ENCODE assay signal across 10 cellular contexts in the genomic region with DNA sequence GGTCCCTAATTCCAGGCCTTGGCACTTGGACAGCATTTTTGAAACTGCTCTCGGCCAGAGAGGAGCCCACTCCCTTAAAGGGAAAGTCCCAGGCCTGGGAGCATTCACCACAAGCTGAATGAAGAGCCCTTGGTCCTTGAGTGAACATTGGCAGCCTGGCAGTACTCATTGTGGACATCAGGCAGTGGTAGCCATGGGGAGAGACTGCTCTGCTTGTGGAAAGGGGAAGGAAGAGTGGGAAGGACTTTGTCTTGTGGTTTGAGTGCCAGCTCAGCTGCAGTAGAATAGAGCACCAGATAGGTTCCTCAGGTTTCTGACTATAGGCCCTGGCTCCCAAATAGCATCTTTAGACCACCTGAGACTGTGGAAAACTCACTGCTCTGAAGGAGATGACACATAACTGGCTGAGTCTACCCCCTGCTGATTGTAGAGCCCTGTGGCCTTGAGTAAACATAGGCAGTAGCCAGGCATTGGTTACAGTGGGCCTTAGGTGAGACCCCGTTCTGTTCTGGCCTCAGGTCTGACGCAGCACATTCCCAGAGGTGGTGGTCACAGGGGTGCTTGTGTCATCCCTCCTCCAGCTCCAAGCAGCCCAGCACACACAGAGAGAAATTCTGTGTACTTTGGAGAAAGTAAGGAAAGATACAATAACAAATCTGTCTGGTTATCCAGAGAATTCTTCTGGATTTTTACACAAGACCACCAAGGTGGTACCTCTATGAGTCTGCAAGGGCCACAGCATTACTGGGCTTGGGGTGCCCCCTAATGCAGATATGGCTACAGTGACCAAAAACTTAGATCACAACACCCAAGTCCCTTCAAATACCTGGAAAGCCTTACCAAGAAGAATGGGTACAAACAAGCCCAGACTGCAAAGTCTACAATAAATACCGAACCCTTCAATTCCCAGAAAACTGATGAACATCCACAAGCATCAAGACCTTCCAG.
DNase-seq lines count a peak whose midpoint lies in the region; ATAC-seq and TF ChIP-seq lines count a peak whose summit lies in the region.
"Had no signal": no experiment of that assay in that cellular context is flagged by ENCODE, and none has a peak within 500 bp of the region (broad histone marks: within the 10 kb centered on the region; RNA-seq: fewer than 3 reads in every experiment).

No MANE protein-coding gene starts in this region.

- no peaks in the 10 kb centered on the region for H3K4me1 ChIP-seq in Panc1 (ENCODE audit: control insufficient read depth, insufficient read depth, low read length)

- no peaks in the 10 kb centered on the region for H3K36me3 ChIP-seq in Panc1 (ENCODE audit: control insufficient read depth, insufficient read depth, low read length)

- ATAC-seq in Panc1 (no peak), GM19351 (IDR thresholded peaks at IDR 0.05; ENCODE audit: unreplicated experiment) (no peak)
- ATAC-seq: activated T-cell treated with anti-CD3 and anti-CD28 coated beads, Interleukin-2, amount 50 U/mL, for 72 hours; T-helper 17 cell had no signal

- DNase-seq in NOMO-1 treated with DMSO at 0.1 percent for 48 hours (lab: John Stamatoyannopoulos, UW; ENCODE audit: unreplicated experiment) (peak; percentile 25), NOMO-1 treated with dmso at 0.1 percent for 144 hours (lab: John Stamatoyannopoulos, UW; ENCODE audit: unreplicated experiment) (no peak), Panc1 (ENCODE audit: low read depth, low spot score) (no peak), fibroblast of pulmonary artery (ENCODE audit: low read depth) (no peak), skeletal muscle cell (ENCODE audit: low read depth) (peak; percentile 91), NCI-H1694 (lab: John Stamatoyannopoulos, UW) (no peak), NCI-H526 (lab: John Stamatoyannopoulos, UW) (no peak)
- DNase-seq: activated T-cell treated with anti-CD3 and anti-CD28 coated beads, Interleukin-2, amount 50 U/mL, for 72 hours; T-helper 17 cell had no signal

- H3K27ac ChIP-seq in Panc1 (ENCODE audit: low read length): no peak overlapping the region

- CTCF ChIA-PET in Panc1 (lab: Charles Lee): no interaction called here

- intact Hi-C loops in Panc1 (cut with micrococcal nuclease; ENCODE audit: unreplicated experiment): no loop called here

- H3K27me3 ChIP-seq in Panc1 (ENCODE audit: control insufficient read depth, insufficient read depth, low read length): no peaks in the 10 kb centered on the region; the same call in 1 of the 2 replicates

- H3K9me3 ChIP-seq in Panc1 (ENCODE audit: control insufficient read depth, insufficient read depth, low read depth, low read length): no peaks in the 10 kb centered on the region

- in situ Hi-C loops in Panc1 (cut with HindIII; ENCODE audit: low pct_unique_long_range_greater_than_20kb, low sequenced_read_pairs): no loop called here

- TF ChIP-seq CTCF in Panc1 (IDR thresholded peaks at IDR 0.05): peak; percentile 18
- TF ChIP-seq CTCF in fibroblast of pulmonary artery (IDR thresholded peaks at IDR 0.05; ENCODE audit: low read length, missing control alignments): peak; percentile 3

- no TSS peak for BruUV-seq in Panc1 (replicated peaks; lab: Mats Ljungman, UMichigan)

- POLR2A ChIA-PET in Panc1 (lab: Charles Lee): no interaction called here

- H3K4me3 ChIP-seq in Panc1 (ENCODE audit: low read depth in 2 of 2, low read length in 2 of 2) (no peak overlapping the region), fibroblast of pulmonary artery (replicated peaks; ENCODE audit: low read depth, low read length) (no peak overlapping the region), skeletal muscle cell (ENCODE audit: low read depth, low read length) (no peak overlapping the region)

Comparison
In these comparisons a context has a peak if more than half of its experiments do, and no peak if none do; other contexts are left out.
1. DNase-seq: peak in NOMO-1 treated with DMSO at 0.1 percent for 48 hours (single experiment) and skeletal muscle cell (single experiment); none in NOMO-1 treated with dmso at 0.1 percent for 144 hours (single experiment), Panc1 (single experiment), fibroblast of pulmonary artery (single experiment), NCI-H1694 (single experiment) and NCI-H526 (0 of 2).